In the genomic region with DNA sequence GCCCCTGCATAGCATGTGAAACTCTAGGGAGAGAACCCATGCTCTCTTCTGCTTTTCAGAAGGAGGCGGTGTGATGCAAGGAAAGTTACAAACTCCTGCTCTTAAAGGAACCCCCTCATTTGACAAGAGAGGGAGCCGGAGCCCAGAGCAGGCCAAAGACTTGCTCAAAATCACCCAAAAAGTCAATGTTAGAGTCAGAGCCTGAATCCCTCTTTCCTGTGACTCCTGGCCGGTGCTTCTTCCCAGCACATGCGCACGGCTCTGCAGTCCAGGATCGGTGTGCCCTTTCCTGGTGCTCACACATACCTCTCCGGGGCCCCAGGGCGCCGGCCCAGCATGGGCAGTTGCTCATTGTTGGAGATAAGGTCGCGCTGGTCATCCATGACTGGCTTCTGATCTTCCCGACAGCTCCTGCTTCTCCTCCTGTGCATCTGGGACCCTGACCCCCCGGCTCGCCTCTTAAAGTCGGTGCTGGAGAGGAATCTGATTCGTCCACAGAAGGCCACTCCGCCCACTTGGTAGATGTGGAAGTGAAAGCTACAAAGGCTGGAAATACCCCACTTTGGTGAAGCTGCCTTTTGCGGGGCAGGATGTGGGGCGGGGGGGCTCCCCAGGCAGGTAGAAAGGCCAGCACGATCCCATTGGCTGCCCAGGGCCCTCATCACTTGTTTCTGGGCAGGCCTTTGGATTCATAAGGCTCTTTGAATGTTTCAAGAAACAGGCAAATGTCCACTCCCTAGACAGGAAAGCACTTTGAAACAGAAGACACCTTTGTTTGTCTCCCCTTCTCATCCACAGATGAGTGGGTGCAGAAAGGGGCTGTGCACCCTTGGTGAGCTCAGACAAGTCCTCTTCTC, we compare ENCODE assay signal across 8 cellular contexts. TPM values are rescaled to one million over a fixed set of nuclear protein-coding genes. Genes with fewer than 3 reads are reported as not detected.
DNase-seq lines count a peak whose midpoint lies in the region; ATAC-seq and TF ChIP-seq lines count a peak whose summit lies in the region.

Gene CD74, minus strand, starts transcription at position 592 of the 857 bp plus-strand sequence. Its CDS starts 161 bp downstream, at position 431.

- CTCF ChIA-PET in CD4-positive, alpha-beta memory T cell (lab: Charles Lee; ENCODE audit: partially characterized antibody), result interaction anchor here (1.0 to 6.3 kb wide), 7 partner anchors 14 to 288 kb away, joined by 3 to 48 read pairs (median 7); partner anchors contain the start of gene RPS14

- WGBS in HUES64, result 64% methylated on average over 20 of the region's 20 CpGs

- H3K4me3 ChIP-seq in CD4-positive, alpha-beta memory T cell (ENCODE audit: low read length in 2 of 2), result peak within 1 kb of the TSS; percentile 78 to 91
- peak within 1 kb of the TSS; percentile 31 for H3K4me3 ChIP-seq in HUES64 (ENCODE audit: low read length)

- intact Hi-C loops in CD4-positive, alpha-beta memory T cell (cut with micrococcal nuclease), result loop anchor here (1.0 to 5.0 kb wide), 5 partner anchors 24 to 745 kb away; partner anchors contain the start of genes ANXA6, RBM22, RPS14 and TCOF1

- H3K27ac ChIP-seq in CD4-positive, alpha-beta memory T cell (ENCODE audit: low read depth, low read length), result peak within 1 kb of the TSS; percentile 98
- peak within 1 kb of the TSS; percentile 46; the same call in 1 of the 2 replicates for H3K27ac ChIP-seq in HUES64 (ENCODE audit: low read depth, low read length)

- peaks cover 0 to 2% (median 0%) of the 10 kb centered on the region in 8 donors for H3K9me3 Mint-ChIP-seq in CD4-positive, alpha-beta memory T cell
- no peaks in the 10 kb centered on the region for H3K9me3 Mint-ChIP-seq in central memory CD8-positive, alpha-beta T cell
- H3K9me3 Mint-ChIP-seq in HFFc6, result no peaks in the 10 kb centered on the region

- peaks cover 0 to 17% of the 10 kb centered on the region in 2 donors for H3K36me3 Mint-ChIP-seq in CD4-positive, alpha-beta memory T cell
- H3K36me3 Mint-ChIP-seq in central memory CD8-positive, alpha-beta T cell (ENCODE audit: insufficient read depth), result peaks cover 50% of the 10 kb centered on the region
- H3K36me3 Mint-ChIP-seq in HFFc6 (ENCODE audit: low read depth), result no peaks in the 10 kb centered on the region

- no peaks in the 10 kb centered on the region for H3K9me3 ChIP-seq in CD4-positive, alpha-beta memory T cell (ENCODE audit: control insufficient read depth in 1 of 2, low read length in 2 of 2)
- H3K9me3 ChIP-seq in HUES64 (ENCODE audit: insufficient read depth, low read depth, low read length), result no peaks in the 10 kb centered on the region

- ATAC-seq in GM21360 (IDR thresholded peaks at IDR 0.05; ENCODE audit: unreplicated experiment) (peak; percentile 69), left lobe of liver (peak; percentile 71)
- ATAC-seq in central memory CD8-positive, alpha-beta T cell (replicated peaks; ENCODE audit: extremely low read depth, poor library complexity, severe bottlenecking), result peak; percentile 85

- peaks cover 50% of the 10 kb centered on the region for H3K4me1 ChIP-seq in CD4-positive, alpha-beta memory T cell (ENCODE audit: insufficient read depth, low read length)
- peaks cover 13% of the 10 kb centered on the region for H3K4me1 ChIP-seq in HUES64 (ENCODE audit: insufficient read depth, low read length)

- POLR2A ChIA-PET in CD4-positive, alpha-beta memory T cell (lab: Charles Lee; ENCODE audit: partially characterized antibody), result interaction anchor here (0.6 to 6.1 kb wide), 15 partner anchors 10 to 668 kb away, joined by 3 to 86 read pairs (median 4); partner anchors contain the start of genes DCTN4, RBM22, RPS14 and TNIP1

- peak within 1 kb of the TSS; percentile 99 to 100 (median 99) for H3K27ac Mint-ChIP-seq in CD4-positive, alpha-beta memory T cell
- peak within 1 kb of the TSS; percentile 100 for H3K27ac Mint-ChIP-seq in central memory CD8-positive, alpha-beta T cell (ENCODE audit: low read depth)
- no peak within 1 kb of the TSS for H3K27ac Mint-ChIP-seq in HFFc6

- TF ChIP-seq CTCF in HFFc6 (IDR thresholded peaks at IDR 0.05), result no peak

- H3K27me3 ChIP-seq in CD4-positive, alpha-beta memory T cell (ENCODE audit: insufficient read depth, low read length), result no peaks in the 10 kb centered on the region
- H3K27me3 ChIP-seq in HUES64 (ENCODE audit: insufficient read depth, low read length), result no peaks in the 10 kb centered on the region

- H3K36me3 ChIP-seq in CD4-positive, alpha-beta memory T cell (ENCODE audit: insufficient read depth, low read length), result peaks cover 9% of the 10 kb centered on the region
- H3K36me3 ChIP-seq in HUES64 (ENCODE audit: insufficient read depth, low read length), result no peaks in the 10 kb centered on the region

- DNase-seq in CD4-positive, alpha-beta memory T cell, result peak; percentile 92 to 98 (median 94)
- DNase-seq in activated CD4-positive, CD25-positive, alpha-beta regulatory T cell treated with anti-CD3 and anti-CD28 coated beads, Interleukin-2, amount 50 U/mL, for 72 hours, result peak; percentile 84
- peak; percentile 82 to 93 for DNase-seq in central memory CD8-positive, alpha-beta T cell (ENCODE audit: low spot score in 2 of 2)
- DNase-seq in left lobe of liver (ENCODE audit: low spot score) (peak; percentile 76), HFFc6 (no peak)
- peak; percentile 80 to 90 for DNase-seq in stimulated activated CD4-positive, alpha-beta T cell treated with anti-CD3 and anti-CD28 coated beads, Interleukin-4, amount 100 ng/mL, for 4 hours

- peak within 1 kb of the TSS; percentile 97 to 100 (median 99) for H3K4me3 Mint-ChIP-seq in CD4-positive, alpha-beta memory T cell
- H3K4me3 Mint-ChIP-seq in central memory CD8-positive, alpha-beta T cell, result peak within 1 kb of the TSS; percentile 98
- no peak within 1 kb of the TSS for H3K4me3 Mint-ChIP-seq in HFFc6

- H3K4me1 Mint-ChIP-seq in CD4-positive, alpha-beta memory T cell, result peaks cover 26 to 50% (median 37%) of the 10 kb centered on the region in 4 donors
- H3K4me1 Mint-ChIP-seq in central memory CD8-positive, alpha-beta T cell, result peaks cover 46% of the 10 kb centered on the region
- H3K4me1 Mint-ChIP-seq in HFFc6 (ENCODE audit: low read depth), result peaks cover 8% of the 10 kb centered on the region

- H3K27me3 Mint-ChIP-seq in CD4-positive, alpha-beta memory T cell, result no peaks in the 10 kb centered on the region
- H3K27me3 Mint-ChIP-seq in central memory CD8-positive, alpha-beta T cell, result no peaks in the 10 kb centered on the region
- H3K27me3 Mint-ChIP-seq in HFFc6 (ENCODE audit: insufficient read depth), result peaks cover 3% of the 10 kb centered on the region; the same call in 1 of the 2 replicates

- H3K9ac ChIP-seq in HUES64 (ENCODE audit: low read depth, low read length), result peak within 1 kb of the TSS; percentile 42; the same call in 1 of the 2 replicates

RNA-seq across cellular contexts. Expression of gene CD74, which starts in this region (rescaled TPM):
- total RNA-seq in CD4-positive, alpha-beta memory T cell, result 100 to 1,000 TPM; 178 to 181 TPM
- polyA plus RNA-seq in CD4-positive, alpha-beta memory T cell, result 100 to 1,000 TPM; 295 to 703 TPM
- polyA plus RNA-seq in HUES64 (2013, experiment 1 of 2), result 11.7 TPM
- polyA plus RNA-seq in HUES64 (2013, experiment 2 of 2), result 18.8 TPM
- total RNA-seq in left lobe of liver, result 89.1 TPM
- total RNA-seq in HFFc6 (2021; fragmentation: NEBNext Ultra II Directional; extraction: Animal tissue kit (Norgen Biotek cat#: 25700)), result under 1 TPM in 1 of 6 experiments, not detected in 5; 0.37 TPM

Comparison
In these comparisons a context has a peak if more than half of its experiments do, and no peak if none do; other contexts are left out.
1. RNA of gene CD74 (total RNA-seq): 178 to 181 TPM in CD4-positive, alpha-beta memory T cell and 89.1 TPM in left lobe of liver (single experiment); 0.37 TPM in HFFc6; every median in the first group is over 10 times any median in the second.
2. Peak in every context shown above with its lines, with median percentiles within 50 percentile points of each other: ATAC-seq.